8 cellular contexts compared by ENCODE assay signal in genomic region chr10:3096149-3096548, GRCh38. TPM values are rescaled to one million over a fixed set of nuclear protein-coding genes. Genes with fewer than 3 reads are reported as not detected.
A peak's percentile ranks its signal among the peaks of the same experiment; 100 is the strongest.
DNase-seq lines count a peak whose midpoint lies in the region; ATAC-seq and TF ChIP-seq lines count a peak whose summit lies in the region.
"Had no signal": no experiment of that assay in that cellular context is flagged by ENCODE, and none has a peak within 500 bp of the region (broad histone marks: within the 10 kb centered on the region; RNA-seq: fewer than 3 reads in every experiment).

No MANE protein-coding gene starts in this region.

- no peak for DNase-seq in HL-60 (ENCODE audit: low read depth in 1 of 2, low spot score in 1 of 2)
- DNase-seq in activated CD4-positive, alpha-beta memory T cell treated with anti-CD3 and anti-CD28 coated beads for 36 hours = no peak
- peak; percentile 51 for DNase-seq in glomerular visceral epithelial cell (ENCODE audit: extremely low spot score)
- DNase-seq in stomach = no peak
- no peak for DNase-seq in erythroblast (lab: John Stamatoyannopoulos, UW)
- DNase-seq in AML-193 (lab: John Stamatoyannopoulos, UW) = no peak
- DNase-seq: NCI-H69 had no signal

- no peak overlapping the region for H3K4me3 ChIP-seq in HL-60 (replicated peaks; ENCODE audit: insufficient read depth, low read length)
- no peak overlapping the region for H3K4me3 ChIP-seq in stomach

- peaks cover 7 to 45% (median 26%) of the 10 kb centered on the region in 4 donors for H3K4me1 ChIP-seq in stomach

- POLR2A ChIA-PET in activated CD4-positive, alpha-beta memory T cell treated with anti-CD3 and anti-CD28 coated beads for 36 hours (lab: Charles Lee) = interaction anchor here (1.4 to 2.3 kb wide), 3 partner anchors 25 to 146 kb away, joined by 5 to 16 read pairs (median 12); partner anchors contain the start of gene PFKP

- no peaks in the 10 kb centered on the region for H3K27me3 Mint-ChIP-seq in activated CD4-positive, alpha-beta memory T cell treated with anti-CD3 and anti-CD28 coated beads for 36 hours

- H3K27ac ChIP-seq in HL-60 (replicated peaks) (peak overlapping the region; percentile 70), stomach (peak overlapping the region; percentile 5 to 79 (median 70))

- CTCF ChIA-PET in activated CD4-positive, alpha-beta memory T cell treated with anti-CD3 and anti-CD28 coated beads for 36 hours (lab: Charles Lee) = no interaction called here

- ATAC-seq in HG03378 (IDR thresholded peaks at IDR 0.05; ENCODE audit: unreplicated experiment) = no peak

- no peaks in the 10 kb centered on the region for H3K9me3 Mint-ChIP-seq in activated CD4-positive, alpha-beta memory T cell treated with anti-CD3 and anti-CD28 coated beads for 36 hours

- peaks cover 56% of the 10 kb centered on the region for H3K36me3 Mint-ChIP-seq in activated CD4-positive, alpha-beta memory T cell treated with anti-CD3 and anti-CD28 coated beads for 36 hours

- TF ChIP-seq POLR2A in stomach (IDR thresholded peaks at IDR 0.05) (no peak), erythroblast (IDR thresholded peaks at IDR 0.05; ENCODE audit: low read length) (no peak)

- H3K27ac Mint-ChIP-seq in activated CD4-positive, alpha-beta memory T cell treated with anti-CD3 and anti-CD28 coated beads for 36 hours = peak overlapping the region; percentile 87

- peaks cover 0 to 20% (median 17%) of the 10 kb centered on the region in 4 donors for H3K36me3 ChIP-seq in stomach

- TF ChIP-seq EP300 in stomach (IDR thresholded peaks at IDR 0.05) = no peak

- H3K9me3 ChIP-seq in stomach = no peaks in the 10 kb centered on the region

- H3K4me1 Mint-ChIP-seq in activated CD4-positive, alpha-beta memory T cell treated with anti-CD3 and anti-CD28 coated beads for 36 hours (ENCODE audit: low read depth) = peaks cover 68% of the 10 kb centered on the region

- intact Hi-C loops in activated CD4-positive, alpha-beta memory T cell treated with anti-CD3 and anti-CD28 coated beads for 36 hours (cut with micrococcal nuclease) = no loop called here
- intact Hi-C loops in stomach (cut with DNase I; ENCODE audit: low total_unique reads) = no loop called here

- TF ChIP-seq CTCF in HL-60 (IDR thresholded peaks at IDR 0.05; ENCODE audit: insufficient read depth, low read length) (no peak), stomach (IDR thresholded peaks at IDR 0.05) (no peak)

- 67 to 89% (median 82%) methylated on average over 15 to 16 of the region's 16 CpGs for WGBS in stomach, 5 donors

- no peaks in the 10 kb centered on the region for H3K27me3 ChIP-seq in HL-60 (ENCODE audit: insufficient read depth, poor library complexity, severe bottlenecking)
- no peaks in the 10 kb centered on the region for H3K27me3 ChIP-seq in stomach

- no peak overlapping the region for H3K4me3 Mint-ChIP-seq in activated CD4-positive, alpha-beta memory T cell treated with anti-CD3 and anti-CD28 coated beads for 36 hours

RNA-seq across cellular contexts. Expression of gene PFKP, which starts 28.8 kb away (rescaled TPM):
- 100 to 1,000 TPM; 175 to 176 TPM for total RNA-seq in activated CD4-positive, alpha-beta memory T cell treated with anti-CD3 and anti-CD28 coated beads for 36 hours
- 100 to 1,000 TPM in 1 of 5 donors, 10 to 100 TPM in 4; 11.2 to 155 (median 38.7) TPM for total RNA-seq in stomach
- polyA plus RNA-seq in stomach = 10 to 100 TPM; 14.1 to 62.9 (median 20.0) TPM
